ENCODE assay signal across 14 cellular contexts in genomic region chr2:171793691-171794678, GRCh38.
DNase-seq lines count a peak whose midpoint lies in the region; ATAC-seq and TF ChIP-seq lines count a peak whose summit lies in the region.
"Had no signal": no experiment of that assay in that cellular context is flagged by ENCODE, and none has a peak within 500 bp of the region (broad histone marks: within the 10 kb centered on the region; RNA-seq: fewer than 3 reads in every experiment).

No MANE protein-coding gene starts in this region.

- H3K27ac ChIP-seq in SK-N-MC: peak overlapping the region; percentile 56; the same call in 1 of the 2 replicates
- no peak overlapping the region for H3K27ac ChIP-seq in testis
- H3K27ac ChIP-seq in breast epithelium: no peak overlapping the region

- no peak overlapping the region for H3K4me3 Mint-ChIP-seq in activated naive CD4-positive, alpha-beta T cell treated with anti-CD3 and anti-CD28 coated beads for 36 hours
- H3K4me3 Mint-ChIP-seq: activated CD4-positive, alpha-beta T cell treated with anti-CD3 and anti-CD28 coated beads, Interleukin-2, amount 10 ng/mL, durations not matched to agents 7 days and 5 days; activated T-helper 1 cell treated with anti-CD3 and anti-CD28 coated beads, Interleukin-12 subunit alpha, Interleukin-12 subunit beta, Interleukin-2, Interleukin-4 antibody, amounts not matched to agents 30 ng/mL and 10 ng/mL and 1 ng/mL, durations not matched to agents 14 hours and 24 hours and 36 hours; naive B cell had no signal

- intact Hi-C loops in activated naive CD4-positive, alpha-beta T cell treated with anti-CD3 and anti-CD28 coated beads for 36 hours (cut with micrococcal nuclease): no loop called here
- intact Hi-C loops in testis (cut with DNase I; ENCODE audit: low total_unique reads): no loop called here
- intact Hi-C loops in breast epithelium (cut with DNase I; ENCODE audit: low total_unique reads): no loop called here

- TF ChIP-seq POLR2A in testis (IDR thresholded peaks at IDR 0.05) (no peak), breast epithelium (IDR thresholded peaks at IDR 0.05) (no peak)

- H3K4me1 Mint-ChIP-seq in activated naive CD4-positive, alpha-beta T cell treated with anti-CD3 and anti-CD28 coated beads for 36 hours (ENCODE audit: low read depth): peaks cover 17% of the 10 kb centered on the region

- H3K36me3 Mint-ChIP-seq in activated naive CD4-positive, alpha-beta T cell treated with anti-CD3 and anti-CD28 coated beads, Interleukin-2, amount 50 U/mL, for 72 hours: peaks cover 0 to 11% of the 10 kb centered on the region in 2 donors
- peaks cover 19% of the 10 kb centered on the region for H3K36me3 Mint-ChIP-seq in activated naive CD4-positive, alpha-beta T cell treated with anti-CD3 and anti-CD28 coated beads for 36 hours (ENCODE audit: low read depth)

- no peak overlapping the region for H3K27ac Mint-ChIP-seq in activated naive CD4-positive, alpha-beta T cell treated with anti-CD3 and anti-CD28 coated beads, Interleukin-2, amount 50 U/mL, for 72 hours
- H3K27ac Mint-ChIP-seq in activated naive CD4-positive, alpha-beta T cell treated with anti-CD3 and anti-CD28 coated beads for 36 hours: no peak overlapping the region
- H3K27ac Mint-ChIP-seq: activated T-helper 1 cell treated with anti-CD3 and anti-CD28 coated beads, Interleukin-12 subunit alpha, Interleukin-12 subunit beta, Interleukin-2, Interleukin-4 antibody, amounts not matched to agents 30 ng/mL and 10 ng/mL and 1 ng/mL, durations not matched to agents 14 hours and 24 hours and 36 hours had no signal

- no peaks in the 10 kb centered on the region for H3K36me3 ChIP-seq in SK-N-MC (ENCODE audit: insufficient read depth, low read length)
- H3K36me3 ChIP-seq in testis (ENCODE audit: low read depth, missing control alignments): no peaks in the 10 kb centered on the region
- no peaks in the 10 kb centered on the region for H3K36me3 ChIP-seq in breast epithelium

- no peak for DNase-seq in activated naive CD4-positive, alpha-beta T cell treated with anti-CD3 and anti-CD28 coated beads, Interleukin-2, amount 50 U/mL, for 72 hours (ENCODE audit: low spot score in 2 of 2)
- no peak for DNase-seq in activated naive CD4-positive, alpha-beta T cell treated with anti-CD3 and anti-CD28 coated beads for 36 hours
- peak; percentile 34 for DNase-seq in SK-N-MC (ENCODE audit: low read depth, low spot score)
- DNase-seq in fibroblast of peridontal ligament (ENCODE audit: extremely low read depth): peak; percentile 69
- DNase-seq in testis: peak; percentile 56
- no peak for DNase-seq in NCI-H128 (lab: John Stamatoyannopoulos, UW; ENCODE audit: unreplicated experiment)
- no peak for DNase-seq in NCI-H187 (lab: John Stamatoyannopoulos, UW)
- no peak for DNase-seq in breast epithelium (ENCODE audit: low spot score in 2 of 2)
- DNase-seq: activated CD4-positive, alpha-beta T cell treated with anti-CD3 and anti-CD28 coated beads, Interleukin-2, amount 10 ng/mL, durations not matched to agents 7 days and 5 days; aorta; left ventricle myocardium superior; naive B cell; NCI-H2107 had no signal

- H3K4me1 ChIP-seq in testis: no peaks in the 10 kb centered on the region
- H3K4me1 ChIP-seq in breast epithelium: no peaks in the 10 kb centered on the region

- H3K27me3 Mint-ChIP-seq in activated naive CD4-positive, alpha-beta T cell treated with anti-CD3 and anti-CD28 coated beads for 36 hours (ENCODE audit: low read depth): no peaks in the 10 kb centered on the region
- H3K27me3 Mint-ChIP-seq: activated CD4-positive, alpha-beta T cell treated with anti-CD3 and anti-CD28 coated beads, Interleukin-2, amount 10 ng/mL, durations not matched to agents 7 days and 5 days; naive B cell had no signal

- H3K4me3 ChIP-seq in SK-N-MC (peak overlapping the region; percentile 45; the same call in 1 of the 2 replicates), testis (no peak overlapping the region), breast epithelium (no peak overlapping the region)

- TF ChIP-seq CTCF in testis (IDR thresholded peaks at IDR 0.05) (no peak), breast epithelium (IDR thresholded peaks at IDR 0.05) (no peak)

- H3K9ac ChIP-seq in SK-N-MC (ENCODE audit: insufficient read length): no peak overlapping the region

- H3K9me3 Mint-ChIP-seq in activated naive CD4-positive, alpha-beta T cell treated with anti-CD3 and anti-CD28 coated beads, Interleukin-2, amount 50 U/mL, for 72 hours: no peaks in the 10 kb centered on the region
- no peaks in the 10 kb centered on the region for H3K9me3 Mint-ChIP-seq in activated naive CD4-positive, alpha-beta T cell treated with anti-CD3 and anti-CD28 coated beads for 36 hours
- H3K9me3 Mint-ChIP-seq: activated CD4-positive, alpha-beta T cell treated with anti-CD3 and anti-CD28 coated beads, Interleukin-2, amount 10 ng/mL, durations not matched to agents 7 days and 5 days; activated T-helper 1 cell treated with anti-CD3 and anti-CD28 coated beads, Interleukin-12 subunit alpha, Interleukin-12 subunit beta, Interleukin-2, Interleukin-4 antibody, amounts not matched to agents 30 ng/mL and 10 ng/mL and 1 ng/mL, durations not matched to agents 14 hours and 24 hours and 36 hours; naive B cell had no signal

- H3K9me3 ChIP-seq in SK-N-MC (ENCODE audit: low read depth, low read length) (no peaks in the 10 kb centered on the region), testis (no peaks in the 10 kb centered on the region), breast epithelium (no peaks in the 10 kb centered on the region)

- peak; percentile 52 to 84 for ATAC-seq in activated naive CD4-positive, alpha-beta T cell treated with anti-CD3 and anti-CD28 coated beads, Interleukin-2, amount 50 U/mL, for 72 hours
- ATAC-seq: left ventricle myocardium superior had no signal

- 67 to 75% methylated on average over 6 of the region's 6 CpGs for WGBS in testis, 2 donors

- no peaks in the 10 kb centered on the region for H3K27me3 ChIP-seq in testis
- H3K27me3 ChIP-seq in breast epithelium: no peaks in the 10 kb centered on the region

- CTCF ChIA-PET in activated naive CD4-positive, alpha-beta T cell treated with anti-CD3 and anti-CD28 coated beads for 36 hours (lab: Charles Lee): interaction anchor here (0.6 to 0.7 kb wide), 2 partner anchors 11 to 472 kb away, joined by 3 to 4 read pairs; no protein-coding TSS in a partner anchor

Comparison
In these comparisons a context has a peak if more than half of its experiments do, and no peak if none do; other contexts are left out.
1. DNase-seq: peak in SK-N-MC (single experiment), fibroblast of peridontal ligament (single experiment) and testis (single experiment); none in activated naive CD4-positive, alpha-beta T cell treated with anti-CD3 and anti-CD28 coated beads, Interleukin-2, amount 50 U/mL, for 72 hours (0 of 2), activated naive CD4-positive, alpha-beta T cell treated with anti-CD3 and anti-CD28 coated beads for 36 hours (single experiment), NCI-H128 (single experiment), NCI-H187 (0 of 2) and breast epithelium (0 of 2).